ENCODE assay signal across 11 cellular contexts in the genomic region with DNA sequence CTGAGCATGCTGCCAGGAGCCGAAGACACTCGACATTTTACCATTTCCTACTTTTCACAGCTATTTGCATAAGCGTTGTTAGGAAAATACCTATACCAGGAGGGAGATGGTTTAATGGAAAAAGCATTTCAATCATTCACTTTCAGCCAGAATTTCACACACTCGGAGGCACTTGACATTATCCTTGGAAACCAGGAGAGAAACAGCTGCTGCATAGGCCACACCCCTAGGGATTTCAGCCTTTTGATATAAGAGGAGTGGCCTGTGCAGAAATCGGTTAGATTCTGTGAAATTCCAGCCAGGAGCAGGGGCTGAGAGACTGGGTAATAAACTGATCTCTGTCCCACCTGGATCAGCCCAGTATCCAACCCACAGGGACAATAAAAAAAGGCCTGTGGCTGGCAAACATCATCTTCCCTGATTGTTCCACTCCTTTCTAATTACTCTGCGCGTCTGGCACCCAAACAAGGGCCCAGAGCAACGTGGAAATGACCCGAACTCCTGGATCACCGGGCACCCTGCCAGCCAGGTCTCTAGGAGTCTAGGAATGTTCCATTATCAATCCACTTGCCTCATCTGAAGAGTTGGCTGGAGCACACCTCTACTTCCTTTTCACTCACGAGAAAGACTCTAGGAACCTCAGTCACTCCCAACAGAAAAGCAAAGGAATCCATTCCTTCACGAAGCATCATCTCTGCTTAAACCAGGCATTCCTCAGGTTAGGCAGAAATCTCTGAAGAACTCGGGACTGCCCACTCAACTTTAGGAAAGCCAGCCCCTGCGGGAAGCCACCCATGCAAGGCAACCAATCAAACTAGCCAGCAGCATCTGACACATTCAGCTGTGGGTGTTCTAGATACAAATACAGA. TPM values are rescaled to one million over a fixed set of nuclear protein-coding genes. Genes with fewer than 3 reads are reported as not detected.
A peak's percentile ranks its signal among the peaks of the same experiment; 100 is the strongest.
DNase-seq lines count a peak whose midpoint lies in the region; ATAC-seq, FAIRE-seq and TF ChIP-seq lines count a peak whose summit lies in the region.
"Had no signal": no experiment of that assay in that cellular context is flagged by ENCODE, and none has a peak within 500 bp of the region (broad histone marks: within the 10 kb centered on the region; RNA-seq: fewer than 3 reads in every experiment).

No MANE protein-coding gene starts in this region.

- TF ChIP-seq CTCF in bronchial epithelial cell (IDR thresholded peaks at IDR 0.05; ENCODE audit: insufficient read depth, low read length, severe bottlenecking) = no peak

- H3K27me3 ChIP-seq in bronchial epithelial cell (ENCODE audit: control insufficient read depth, insufficient read depth, low read length) = no peaks in the 10 kb centered on the region

- H3K4me3 ChIP-seq in bronchial epithelial cell (ENCODE audit: low read depth, low read length) = no peak overlapping the region

- DNase-seq in COLO668 (lab: John Stamatoyannopoulos, UW; ENCODE audit: unreplicated experiment) (peak; percentile 35), NCI-H2029 (lab: John Stamatoyannopoulos, UW) (peak; percentile 47), bronchial epithelial cell (ENCODE audit: low read depth) (peak; percentile 21), medulla oblongata (ENCODE audit: extremely low spot score) (peak; percentile 9), activated gamma-delta T cell (lab: John Stamatoyannopoulos, UW) (no peak)
- DNase-seq in effector CD4-positive, alpha-beta T cell = no peak
- DNase-seq: Calu3 had no signal

- peaks cover 1% of the 10 kb centered on the region for H3K36me3 ChIP-seq in bronchial epithelial cell (ENCODE audit: control insufficient read depth, insufficient read depth, low read length)

- ATAC-seq in HG03571 (IDR thresholded peaks at IDR 0.05; ENCODE audit: unreplicated experiment) = no peak
- ATAC-seq in HG02678 (IDR thresholded peaks at IDR 0.05; ENCODE audit: unreplicated experiment) = no peak
- ATAC-seq: HepG2, left lobe of liver had no signal

- peak; percentile 43 for FAIRE-seq in bronchial epithelial cell (lab: Jason Lieb, UNC)
- FAIRE-seq: HepG2 had no signal

RNA-seq across cellular contexts. Expression of gene ATXN7L1, which starts 37.9 kb away (rescaled TPM):
- 2.4 and 4.2 TPM in 2 replicates for total RNA-seq in bronchial epithelial cell

Comparison
In these comparisons a context has a peak if more than half of its experiments do, and no peak if none do; other contexts are left out.
1. DNase-seq: peak in COLO668 (single experiment), NCI-H2029 (single experiment), bronchial epithelial cell (single experiment) and medulla oblongata (single experiment); none in effector CD4-positive, alpha-beta T cell (single experiment) and activated gamma-delta T cell (single experiment).